In genomic region chr13:40343550-40344269, GRCh38 we compare ENCODE assay signal across 18 cellular contexts.
"Had no signal": no experiment of that assay in that cellular context is flagged by ENCODE, and none has a peak within 500 bp of the region (broad histone marks: within the 10 kb centered on the region; RNA-seq: fewer than 3 reads in every experiment).

No MANE protein-coding gene starts in this region.

- H3K27ac Mint-ChIP-seq: immature natural killer cell, WTC11 had no signal

- H3K27ac ChIP-seq: ascending aorta, foreskin keratinocyte, hepatocyte, left lung, thyroid gland had no signal

- DNase-seq: activated T-cell treated with anti-CD3 and anti-CD28 coated beads, Interleukin-2, amount 50 U/mL, for 1 hour; central memory CD4-positive, alpha-beta T cell; effector memory CD4-positive, alpha-beta T cell; foreskin keratinocyte; glutamatergic neuron; immature natural killer cell; left lung; mammary epithelial cell; occipital lobe; posterior cingulate gyrus; stimulated activated CD4-positive, alpha-beta T cell treated with anti-CD3 and anti-CD28 coated beads, Interleukin-4, amount 100 ng/mL, for 24 hours; stimulated activated naive CD8-positive, alpha-beta T cell treated with anti-CD3 and anti-CD28 coated beads, Interleukin-15, Interleukin-2, amounts not matched to agents 100 U/mL and 50 U/mL, for 24 hours; T-helper 1 cell; thyroid gland had no signal

- H3K36me3 ChIP-seq: ascending aorta, left lung, thyroid gland had no signal

- H3K4me1 ChIP-seq: ascending aorta, foreskin keratinocyte, left lung, thyroid gland had no signal

- H3K9me3 ChIP-seq: ascending aorta, left lung, thyroid gland had no signal

- H3K9me3 Mint-ChIP-seq: activated naive CD4-positive, alpha-beta T cell treated with anti-CD3 and anti-CD28 coated beads, Interleukin-2, amount 50 U/mL, for 72 hours; immature natural killer cell had no signal

- H3K4me3 Mint-ChIP-seq: immature natural killer cell, WTC11 had no signal

- H3K4me3 ChIP-seq: ascending aorta, hepatocyte, left lung, thyroid gland had no signal

- H3K36me3 Mint-ChIP-seq: activated naive CD4-positive, alpha-beta T cell treated with anti-CD3 and anti-CD28 coated beads, Interleukin-2, amount 50 U/mL, for 72 hours had no signal

- H3K4me1 Mint-ChIP-seq: immature natural killer cell had no signal

- H3K27me3 ChIP-seq: ascending aorta, foreskin keratinocyte, hepatocyte, left lung, thyroid gland had no signal
